ENCODE assay signal across 19 cellular contexts in genomic region chr16:77613115-77613514, GRCh38.
"Had no signal": no experiment of that assay in that cellular context is flagged by ENCODE, and none has a peak within 500 bp of the region (broad histone marks: within the 10 kb centered on the region; RNA-seq: fewer than 3 reads in every experiment).

No MANE protein-coding gene starts in this region.

- H3K9me3 ChIP-seq: right lobe of liver, testis, tibial artery had no signal

- ATAC-seq: effector memory CD8-positive, alpha-beta T cell; left cardiac atrium; left lung; naive thymus-derived CD4-positive, alpha-beta T cell; right lobe of liver; stimulated activated effector memory CD8-positive, alpha-beta T cell treated with anti-CD3 and anti-CD28 coated beads, Interleukin-12 subunit alpha, Interleukin-12 subunit beta, amount 100 ng/mL, for 72 hours had no signal

- H3K36me3 ChIP-seq: left lung, neural progenitor cell, right lobe of liver, tibial artery had no signal

- H3K4me3 ChIP-seq: coronary artery, left lung, neural progenitor cell, right lobe of liver, smooth muscle cell, testis, tibial artery had no signal

- H3K4me1 ChIP-seq: left lung, neural progenitor cell, parathyroid adenoma, right lobe of liver, testis, tibial artery had no signal

- H3K27ac ChIP-seq: coronary artery, left lung, neural progenitor cell, parathyroid adenoma, right lobe of liver, testis, tibial artery had no signal

- DNase-seq: effector memory CD8-positive, alpha-beta T cell; left cardiac atrium; left lung; mesendoderm; midbrain; naive thymus-derived CD4-positive, alpha-beta T cell; right lobe of liver; stimulated activated CD4-positive, alpha-beta T cell treated with anti-CD3 and anti-CD28 coated beads, Interleukin-12 subunit alpha, Interleukin-12 subunit beta, amount 100 ng/mL, for 4 hours; stimulated activated CD4-positive, alpha-beta T cell treated with anti-CD3 and anti-CD28 coated beads, Interleukin-1b, Interleukin-23, amount 100 ng/mL, for 48 hours; stimulated activated CD4-positive, alpha-beta T cell treated with anti-CD3 and anti-CD28 coated beads, Interleukin-4, amount 100 ng/mL, for 24 hours; stimulated activated naive CD4-positive, alpha-beta T cell treated with Interleukin-2 at 50 U/mL for 16 hours; substantia nigra; testis; tibial artery had no signal

- H3K27me3 ChIP-seq: left lung, neural progenitor cell, right lobe of liver, testis, tibial artery had no signal
